Comparison of ENCODE assay signal across 18 cellular contexts in the genomic region with DNA sequence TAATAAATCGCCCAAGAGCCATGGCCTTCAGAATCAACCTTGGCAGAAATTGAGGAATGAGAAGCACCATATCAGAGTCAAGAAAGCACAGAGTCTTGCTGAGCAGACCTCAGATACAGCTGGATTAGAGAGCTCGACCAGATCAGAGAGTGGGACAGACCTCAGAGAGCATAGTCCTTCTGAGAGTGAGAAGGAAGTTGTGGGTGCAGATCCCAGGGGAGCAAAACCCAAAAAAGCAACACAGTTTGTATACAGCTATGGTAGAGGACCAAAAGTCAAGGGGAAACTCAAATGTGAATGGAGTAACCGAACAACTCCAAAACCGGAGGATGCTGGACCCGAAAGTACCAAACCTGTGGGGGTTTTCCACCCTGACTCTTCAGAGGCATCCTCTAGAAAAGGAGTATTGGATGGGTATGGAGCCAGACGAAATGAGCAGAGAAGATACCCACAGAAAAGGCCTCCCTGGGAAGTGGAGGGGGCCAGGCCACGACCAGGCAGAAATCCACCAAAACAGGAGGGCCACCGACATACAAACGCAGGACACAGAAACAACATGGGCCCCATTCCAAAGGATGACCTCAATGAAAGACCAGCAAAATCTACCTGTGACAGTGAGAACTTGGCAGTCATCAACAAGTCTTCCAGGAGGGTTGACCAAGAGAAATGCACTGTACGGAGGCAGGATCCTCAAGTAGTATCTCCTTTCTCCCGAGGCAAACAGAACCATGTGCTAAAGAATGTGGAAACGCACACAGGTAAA. TPM values are rescaled to one million over a fixed set of nuclear protein-coding genes. Genes with fewer than 3 reads are reported as not detected.
DNase-seq lines count a peak whose midpoint lies in the region; ATAC-seq, FAIRE-seq and TF ChIP-seq lines count a peak whose summit lies in the region.
"Had no signal": no experiment of that assay in that cellular context is flagged by ENCODE, and none has a peak within 500 bp of the region (broad histone marks: within the 10 kb centered on the region; RNA-seq: fewer than 3 reads in every experiment).

No MANE protein-coding gene starts in this region.

- H3K4me2 ChIP-seq in Loucy (ENCODE audit: low read depth, low read length, poor library complexity, severe bottlenecking) (peak overlapping the region; percentile 64), GM12878 (ENCODE audit: control insufficient read depth, insufficient read depth) (peak overlapping the region; percentile 90)

- peak overlapping the region; percentile 77 for H3K27ac ChIP-seq in GM12878 (ENCODE audit: control insufficient read depth, insufficient read depth)

- peaks cover 3% of the 10 kb centered on the region for H3F3A ChIP-seq in Loucy (ENCODE audit: low read depth)

- H3K9me3 ChIP-seq in Loucy (ENCODE audit: insufficient read depth, low read depth, low read length): no peaks in the 10 kb centered on the region
- H3K9me3 ChIP-seq in GM12878 (replicated peaks; ENCODE audit: control insufficient read depth, insufficient read depth, low read length): no peaks in the 10 kb centered on the region

- no peak for TF ChIP-seq POLR2A in GM12878 (IDR thresholded peaks at IDR 0.05; ENCODE audit: low read depth, low read length)

- H3K4me3 Mint-ChIP-seq in activated T-cell treated with anti-CD3 and anti-CD28 coated beads, Interleukin-2, amount 50 U/mL, for 72 hours: peak overlapping the region; percentile 76 to 79
- peak overlapping the region; percentile 55 for H3K4me3 Mint-ChIP-seq in stimulated activated memory B cell treated with anti-CD40 and anti-IgM and Interleukin-4, amounts not matched to agents 10 μg/mL and 1 μg/mL and 100 μg/mL, for 72 hours

- CTCF ChIA-PET in GM12878 (lab: Yijun Ruan, JAX): interaction anchor here (1.0 kb wide), 2 partner anchors 12 to 80 kb away, joined by 3 read pairs; no protein-coding TSS in a partner anchor

- no peak for ATAC-seq in activated T-cell treated with anti-CD3 and anti-CD28 coated beads, Interleukin-2, amount 50 U/mL, for 72 hours (replicated peaks in 1 of 2)
- no peak for ATAC-seq in GM12878
- no peak for ATAC-seq in stimulated activated memory B cell treated with anti-CD40 and anti-IgM and Interleukin-4, amounts not matched to agents 10 μg/mL and 1 μg/mL and 100 μg/mL, for 72 hours
- no peak for ATAC-seq in GM18511 (IDR thresholded peaks at IDR 0.05; ENCODE audit: unreplicated experiment)
- ATAC-seq: HCT116 had no signal

- no peak overlapping the region for H2AFZ ChIP-seq in Loucy (ENCODE audit: low read length)
- H2AFZ ChIP-seq in GM12878 (ENCODE audit: control insufficient read depth, low read depth, low read length): no peak overlapping the region

- peak in 1 of 2 donors; percentile 31 for DNase-seq in activated T-cell treated with anti-CD3 and anti-CD28 coated beads, Interleukin-2, amount 50 U/mL, for 72 hours
- no peak for DNase-seq in activated T-cell treated with anti-CD3 and anti-CD28 coated beads, Interleukin-2, amount 50 U/mL, for 1 hour
- DNase-seq in GM12878 (ENCODE audit: low read depth, low spot score) (no peak), retina (no peak), DMS 273 treated with DMSO at 0.1 percent for 48 hours (lab: John Stamatoyannopoulos, UW) (no peak)
- DNase-seq: activated CD4-positive, CD25-positive, alpha-beta regulatory T cell treated with anti-CD3 and anti-CD28 coated beads, Interleukin-2, amount 50 U/mL, for 72 hours; activated gamma-delta T cell; DMS153; KBM-7; NCI-H446 treated with DMSO at 0.1 percent for 48 hours had no signal

- TF ChIP-seq RAD21 in GM12878 (IDR thresholded peaks at IDR 0.05; ENCODE audit: insufficient read depth, low read depth, low read length): no peak

- H3K36me3 Mint-ChIP-seq in activated T-cell treated with anti-CD3 and anti-CD28 coated beads, Interleukin-2, amount 50 U/mL, for 72 hours (ENCODE audit: insufficient read depth in 2 of 2): peaks cover 24 to 50% of the 10 kb centered on the region in 2 donors
- peaks cover 69% of the 10 kb centered on the region for H3K36me3 Mint-ChIP-seq in stimulated activated memory B cell treated with anti-CD40 and anti-IgM and Interleukin-4, amounts not matched to agents 10 μg/mL and 1 μg/mL and 100 μg/mL, for 72 hours

- no peaks in the 10 kb centered on the region for H3K27me3 Mint-ChIP-seq in activated T-cell treated with anti-CD3 and anti-CD28 coated beads, Interleukin-2, amount 50 U/mL, for 72 hours (ENCODE audit: low read depth)
- H3K27me3 Mint-ChIP-seq in stimulated activated memory B cell treated with anti-CD40 and anti-IgM and Interleukin-4, amounts not matched to agents 10 μg/mL and 1 μg/mL and 100 μg/mL, for 72 hours: no peaks in the 10 kb centered on the region

- peaks cover 0 to 3% of the 10 kb centered on the region in 2 donors for H3K9me3 Mint-ChIP-seq in activated T-cell treated with anti-CD3 and anti-CD28 coated beads, Interleukin-2, amount 50 U/mL, for 72 hours
- no peaks in the 10 kb centered on the region for H3K9me3 Mint-ChIP-seq in stimulated activated memory B cell treated with anti-CD40 and anti-IgM and Interleukin-4, amounts not matched to agents 10 μg/mL and 1 μg/mL and 100 μg/mL, for 72 hours

- FAIRE-seq in GM12878 (lab: Jason Lieb, UNC): no peak
- FAIRE-seq: endometrium, frontal cortex had no signal

- RAD21 ChIA-PET in GM12878 (lab: Charles Lee; ENCODE audit: unreplicated experiment): no interaction called here

- H3K27me3 ChIP-seq in Loucy (ENCODE audit: insufficient read depth, low read length, poor library complexity, severe bottlenecking): no peaks in the 10 kb centered on the region
- no peaks in the 10 kb centered on the region for H3K27me3 ChIP-seq in GM12878 (replicated peaks in 1 of 2; ENCODE audit: control insufficient read depth in 2 of 2, insufficient read depth in 2 of 2, low read length in 1 of 2)

- in situ Hi-C loops in GM12878 (cut with MboI): loop anchor here (5.0 kb wide), 1 partner anchor 48 kb away; no protein-coding TSS in a partner anchor

- H3K9ac ChIP-seq in Loucy (ENCODE audit: low read depth, low read length, poor library complexity, severe bottlenecking): no peak overlapping the region
- H3K9ac ChIP-seq in GM12878 (ENCODE audit: control insufficient read depth, insufficient read depth, low read length): no peak overlapping the region; the same call in 1 of the 2 replicates

- H3K9me2 ChIP-seq in Loucy (replicated peaks; ENCODE audit: low read depth, low read length): no peaks in the 10 kb centered on the region

- SMC1A ChIA-PET in GM12878 (lab: Charles Lee; ENCODE audit: uncharacterized antibody, unreplicated experiment): interaction anchor here (0.8 to 1.0 kb wide), 2 partner anchors 9 to 24 kb away, joined by 3 read pairs; no protein-coding TSS in a partner anchor

- TF ChIP-seq EP300 in GM12878 (IDR thresholded peaks at IDR 0.05; ENCODE audit: borderline replicate concordance in 1 of 2, control insufficient read depth in 1 of 2, low read depth in 2 of 2, low read length in 2 of 2): no peak

- no TSS peak for BruUV-seq in GM12878 (replicated peaks; lab: Mats Ljungman, UMichigan)

- H3K79me2 ChIP-seq in Loucy (ENCODE audit: insufficient read depth, low read length) (peaks cover 92% of the 10 kb centered on the region), GM12878 (ENCODE audit: control insufficient read depth, insufficient read depth, low read length) (peaks cover 95% of the 10 kb centered on the region)

- intact Hi-C loops in GM12878 (cut with micrococcal nuclease; ENCODE audit: unreplicated experiment): loop anchor here (10.0 kb wide), 1 partner anchor 130 kb away; a partner anchor contains a TSS

- H3K4me1 Mint-ChIP-seq in activated T-cell treated with anti-CD3 and anti-CD28 coated beads, Interleukin-2, amount 50 U/mL, for 72 hours (ENCODE audit: low read depth): peaks cover 85% of the 10 kb centered on the region
- peaks cover 82% of the 10 kb centered on the region for H3K4me1 Mint-ChIP-seq in stimulated activated memory B cell treated with anti-CD40 and anti-IgM and Interleukin-4, amounts not matched to agents 10 μg/mL and 1 μg/mL and 100 μg/mL, for 72 hours

- H3K4me3 ChIP-seq in Loucy (ENCODE audit: low read length, poor library complexity, severe bottlenecking): no peak overlapping the region
- peak overlapping the region; percentile 55 for H3K4me3 ChIP-seq in GM12878
- H3K4me3 ChIP-seq: lung, skin epidermis had no signal

- H3K4me1 ChIP-seq in Loucy (ENCODE audit: insufficient read depth, low read length, poor library complexity, severe bottlenecking): peaks cover 61% of the 10 kb centered on the region
- H3K4me1 ChIP-seq in GM12878 (ENCODE audit: control insufficient read depth, insufficient read depth, low read length): peaks cover 31% of the 10 kb centered on the region

- H3K36me3 ChIP-seq in Loucy (ENCODE audit: insufficient read depth, low read length) (peaks cover 16% of the 10 kb centered on the region; the same call in 1 of the 2 replicates), GM12878 (ENCODE audit: control insufficient read depth in 2 of 2, insufficient read depth in 2 of 2, low read length in 1 of 2) (peaks cover 4 to 33% of the 10 kb centered on the region in 2 experiments; a peak in 3 of 4 replicates)

- 35% methylated on average over 12 of the region's 12 CpGs for WGBS in GM12878 (ENCODE audit: insufficient coverage, insufficient replicate concordance, low lambda C conversion rate, missing lambda C conversion rate)

- POLR2A ChIA-PET in GM12878 (lab: Charles Lee): interaction anchor here (0.5 to 1.3 kb wide), 2 partner anchors 20 to 25 kb away, joined by 3 read pairs; no protein-coding TSS in a partner anchor

- H4K20me1 ChIP-seq in Loucy (ENCODE audit: insufficient read depth, low read length, poor library complexity, severe bottlenecking) (peaks cover 27% of the 10 kb centered on the region), GM12878 (ENCODE audit: control insufficient read depth, insufficient read depth) (no peaks in the 10 kb centered on the region)

- TF ChIP-seq CTCF in Loucy (conservative IDR thresholded peaks at IDR 0.05; ENCODE audit: low read length) (no peak), GM12878 (IDR thresholded peaks at IDR 0.05 in 2 of 3, conservative IDR thresholded peaks at IDR 0.05 in 1 of 3; ENCODE audit: control insufficient read depth in 2 of 3, extremely low read depth in 1 of 3, insufficient read depth in 1 of 3, low read depth in 3 of 3, low read length in 3 of 3) (no peak)

- peak overlapping the region; percentile 92 for H3K27ac Mint-ChIP-seq in activated T-cell treated with anti-CD3 and anti-CD28 coated beads, Interleukin-2, amount 50 U/mL, for 72 hours
- peak overlapping the region; percentile 88 for H3K27ac Mint-ChIP-seq in stimulated activated memory B cell treated with anti-CD40 and anti-IgM and Interleukin-4, amounts not matched to agents 10 μg/mL and 1 μg/mL and 100 μg/mL, for 72 hours

RNA-seq across cellular contexts. Expression of a gene that starts 4.5 kb away (rescaled TPM):
- 10 to 100 TPM; 31.2 to 40.3 TPM for total RNA-seq in activated T-cell treated with anti-CD3 and anti-CD28 coated beads, Interleukin-2, amount 50 U/mL, for 72 hours
- 106 and 126 TPM in 2 replicates for total RNA-seq in GM12878 (2013; cell fraction: nucleolus; rRNA removed)
- total RNA-seq in GM12878 (2014; rRNA removed) (31.7 and 33.0 TPM in 2 replicates), GM12878 (2014; rRNA removed; fragmentation: Illumina TruSeq; extraction: Trizol) (32.4 and 33.8 TPM in 2 replicates), GM12878 (2021) (32.6 and 37.7 TPM in 2 replicates)
- 25.7 TPM for polyA plus RNA-seq in GM12878 (2011; ENCODE audit: low read depth)
- polyA plus RNA-seq in GM12878 (2011; rRNA removed) (43.6 and 44.2 TPM in 2 replicates), GM12878 (2014; fragmentation: Illumina TruSeq; extraction: Trizol) (44.4 and 46.0 TPM in 2 replicates), GM12878 (2014; fragmentation: Nextera tagmentation; extraction: Ambion mirVana) (10 to 100 TPM; 11.9 to 18.6 TPM), GM12878 (2014; rRNA removed) (33.0 and 34.6 TPM in 2 replicates), GM12878 (2016; fragmentation: Nextera tagmentation; extraction: Ambion mirVana) (10 to 100 TPM; 42.6 to 45.1 TPM)
- 46.4 and 50.9 TPM in 2 replicates for polyA plus RNA-seq in GM12878 (2011; cell fraction: cytosol; rRNA removed)
- 56.3 and 62.8 TPM in 2 replicates for polyA plus RNA-seq in GM12878 (2011; cell fraction: nucleus; rRNA removed)
- polyA plus RNA-seq in GM12878 (2012): 29.4 and 36.7 TPM in 2 replicates
- polyA minus RNA-seq in GM12878 (2011; rRNA and poly(A)+ RNA removed): 106 and 140 TPM in 2 replicates
- 19.8 and 30.7 TPM in 2 replicates for polyA minus RNA-seq in GM12878 (2011; cell fraction: cytosol; rRNA and poly(A)+ RNA removed)
- 34.7 and 50.5 TPM in 2 replicates for polyA minus RNA-seq in GM12878 (2011; cell fraction: nucleus; rRNA and poly(A)+ RNA removed)

RNA-seq across cellular contexts. Expression of a gene that starts 30.0 kb away (rescaled TPM):
- 100 to 1,000 TPM in 1 of 2 donors, 10 to 100 TPM in 1; 76.5 to 112 TPM for total RNA-seq in activated T-cell treated with anti-CD3 and anti-CD28 coated beads, Interleukin-2, amount 50 U/mL, for 72 hours
- total RNA-seq in GM12878 (2013; cell fraction: nucleolus; rRNA removed): 27.2 and 29.5 TPM in 2 replicates
- 40.3 and 55.7 TPM in 2 replicates for total RNA-seq in GM12878 (2014; rRNA removed)
- total RNA-seq in GM12878 (2014; rRNA removed; fragmentation: Illumina TruSeq; extraction: Trizol): 68.7 and 75.7 TPM in 2 replicates
- 50.6 and 56.7 TPM in 2 replicates for total RNA-seq in GM12878 (2021)
- 56.9 TPM for polyA plus RNA-seq in GM12878 (2011; ENCODE audit: low read depth)
- 179 and 312 TPM in 2 replicates for polyA plus RNA-seq in GM12878 (2011; rRNA removed)
- 51.2 and 60.3 TPM in 2 replicates for polyA plus RNA-seq in GM12878 (2011; cell fraction: cytosol; rRNA removed)
- 56.1 and 66.1 TPM in 2 replicates for polyA plus RNA-seq in GM12878 (2011; cell fraction: nucleus; rRNA removed)
- 63.1 and 86.9 TPM in 2 replicates for polyA plus RNA-seq in GM12878 (2012)
- 79.0 and 91.5 TPM in 2 replicates for polyA plus RNA-seq in GM12878 (2014; fragmentation: Illumina TruSeq; extraction: Trizol)
- polyA plus RNA-seq in GM12878 (2014; fragmentation: Nextera tagmentation; extraction: Ambion mirVana): 100 to 1,000 TPM; 121 to 152 TPM
- 41.8 and 65.1 TPM in 2 replicates for polyA plus RNA-seq in GM12878 (2014; rRNA removed)
- 10 to 100 TPM; 78.3 to 83.8 TPM for polyA plus RNA-seq in GM12878 (2016; fragmentation: Nextera tagmentation; extraction: Ambion mirVana)
- polyA minus RNA-seq in GM12878 (2011; rRNA and poly(A)+ RNA removed): 28.8 and 52.7 TPM in 2 replicates
- 18.2 and 24.5 TPM in 2 replicates for polyA minus RNA-seq in GM12878 (2011; cell fraction: cytosol; rRNA and poly(A)+ RNA removed)
- 9.8 and 20.5 TPM in 2 replicates for polyA minus RNA-seq in GM12878 (2011; cell fraction: nucleus; rRNA and poly(A)+ RNA removed)

RNA-seq across cellular contexts. Expression of a gene that starts 30.3 kb away (rescaled TPM):
- 10 to 100 TPM; 52.5 to 60.3 TPM for total RNA-seq in activated T-cell treated with anti-CD3 and anti-CD28 coated beads, Interleukin-2, amount 50 U/mL, for 72 hours
- total RNA-seq in GM12878 (2013; cell fraction: nucleolus; rRNA removed): 43.3 and 52.7 TPM in 2 replicates
- 46.3 and 50.0 TPM in 2 replicates for total RNA-seq in GM12878 (2014; rRNA removed)
- total RNA-seq in GM12878 (2014; rRNA removed; fragmentation: Illumina TruSeq; extraction: Trizol): 67.9 and 72.1 TPM in 2 replicates
- total RNA-seq in GM12878 (2021): 120 and 121 TPM in 2 replicates
- 56.0 TPM for polyA plus RNA-seq in GM12878 (2011; ENCODE audit: low read depth)
- polyA plus RNA-seq in GM12878 (2011; rRNA removed): 43.9 and 54.3 TPM in 2 replicates
- 28.7 and 38.7 TPM in 2 replicates for polyA plus RNA-seq in GM12878 (2011; cell fraction: cytosol; rRNA removed)
- 28.4 and 37.7 TPM in 2 replicates for polyA plus RNA-seq in GM12878 (2011; cell fraction: nucleus; rRNA removed)
- 51.5 and 53.4 TPM in 2 replicates for polyA plus RNA-seq in GM12878 (2012)
- polyA plus RNA-seq in GM12878 (2014; fragmentation: Illumina TruSeq; extraction: Trizol): 60.8 and 65.6 TPM in 2 replicates
- 10 to 100 TPM; 11.6 to 43.8 TPM for polyA plus RNA-seq in GM12878 (2014; fragmentation: Nextera tagmentation; extraction: Ambion mirVana)
- 107 and 115 TPM in 2 replicates for polyA plus RNA-seq in GM12878 (2014; rRNA removed)
- polyA plus RNA-seq in GM12878 (2016; fragmentation: Nextera tagmentation; extraction: Ambion mirVana): 100 to 1,000 TPM; 120 to 135 TPM
- polyA minus RNA-seq in GM12878 (2011; rRNA and poly(A)+ RNA removed): 24.5 and 25.2 TPM in 2 replicates
- 11.5 and 14.2 TPM in 2 replicates for polyA minus RNA-seq in GM12878 (2011; cell fraction: cytosol; rRNA and poly(A)+ RNA removed)
- polyA minus RNA-seq in GM12878 (2011; cell fraction: nucleus; rRNA and poly(A)+ RNA removed): 27.7 and 54.5 TPM in 2 replicates

RNA-seq across cellular contexts. Expression of a gene that starts 54.9 kb away (rescaled TPM):
- not detected for total RNA-seq in activated T-cell treated with anti-CD3 and anti-CD28 coated beads, Interleukin-2, amount 50 U/mL, for 72 hours
- not detected in 2 replicates for total RNA-seq in GM12878 (2013; cell fraction: nucleolus; rRNA removed)
- total RNA-seq in GM12878 (2014; rRNA removed) (not detected in 2 replicates), GM12878 (2014; rRNA removed; fragmentation: Illumina TruSeq; extraction: Trizol) (not detected in 2 replicates), GM12878 (2021) (not detected in 2 replicates)
- not detected for polyA plus RNA-seq in GM12878 (2011; ENCODE audit: low read depth)
- polyA plus RNA-seq in GM12878 (2011; rRNA removed) (not detected in 2 replicates), GM12878 (2014; fragmentation: Illumina TruSeq; extraction: Trizol) (not detected in 2 replicates), GM12878 (2014; fragmentation: Nextera tagmentation; extraction: Ambion mirVana) (not detected), GM12878 (2014; rRNA removed) (not detected in 2 replicates), GM12878 (2016; fragmentation: Nextera tagmentation; extraction: Ambion mirVana) (not detected)
- polyA plus RNA-seq in GM12878 (2011; cell fraction: cytosol; rRNA removed): not detected in 2 replicates
- polyA plus RNA-seq in GM12878 (2011; cell fraction: nucleus; rRNA removed): not detected in 2 replicates
- polyA plus RNA-seq in GM12878 (2012): not detected in 2 replicates
- polyA minus RNA-seq in GM12878 (2011; rRNA and poly(A)+ RNA removed): not detected in 2 replicates
- polyA minus RNA-seq in GM12878 (2011; cell fraction: cytosol; rRNA and poly(A)+ RNA removed): 6.7 and 35.7 TPM in 2 replicates
- 1.8 TPM in 1 of 2 replicates, not detected in the other for polyA minus RNA-seq in GM12878 (2011; cell fraction: nucleus; rRNA and poly(A)+ RNA removed)
- total RNA-seq: frontal cortex, lung had no signal
- polyA plus RNA-seq: lung had no signal
